8 cellular contexts compared by ENCODE assay signal in genomic region chr20:31879143-31879987, GRCh38. TPM values are rescaled to one million over a fixed set of nuclear protein-coding genes. Genes with fewer than 3 reads are reported as not detected.
DNase-seq lines count a peak whose midpoint lies in the region; ATAC-seq and TF ChIP-seq lines count a peak whose summit lies in the region.

No MANE protein-coding gene starts in this region.

- H3K9me3 Mint-ChIP-seq in activated CD8-positive, alpha-beta T cell treated with anti-CD3 and anti-CD28 coated beads for 36 hours = no peaks in the 10 kb centered on the region

- H3K27ac Mint-ChIP-seq in activated CD8-positive, alpha-beta T cell treated with anti-CD3 and anti-CD28 coated beads for 36 hours = peak overlapping the region; percentile 75

- POLR2A ChIA-PET in activated CD8-positive, alpha-beta T cell treated with anti-CD3 and anti-CD28 coated beads for 36 hours (lab: Charles Lee) = interaction anchor here (0.8 to 2.5 kb wide), 4 partner anchors 9 to 72 kb away, joined by 3 to 10 read pairs (median 4); partner anchors contain the start of gene PDRG1

- peak overlapping the region; percentile 78 for H3K4me3 Mint-ChIP-seq in activated CD8-positive, alpha-beta T cell treated with anti-CD3 and anti-CD28 coated beads for 36 hours

- H3K4me1 Mint-ChIP-seq in activated CD8-positive, alpha-beta T cell treated with anti-CD3 and anti-CD28 coated beads for 36 hours (ENCODE audit: low read depth) = peaks cover 2% of the 10 kb centered on the region

- ATAC-seq in GM19395 (IDR thresholded peaks at IDR 0.05; ENCODE audit: unreplicated experiment) (peak; percentile 84), HG03565 (IDR thresholded peaks at IDR 0.05; ENCODE audit: unreplicated experiment) (peak; percentile 91), lower lobe of right lung (peak; percentile 99 to 100)
- peak; percentile 90 for ATAC-seq in activated CD8-positive, alpha-beta T cell treated with anti-CD3 and anti-CD28 coated beads for 36 hours

- peaks cover 4% of the 10 kb centered on the region for H3K27me3 Mint-ChIP-seq in activated CD8-positive, alpha-beta T cell treated with anti-CD3 and anti-CD28 coated beads for 36 hours

- DNase-seq in NCI-H774 (lab: John Stamatoyannopoulos, UW) (peak; percentile 95), lower lobe of right lung (peak; percentile 99)
- peak; percentile 88 for DNase-seq in activated CD8-positive, alpha-beta T cell treated with anti-CD3 and anti-CD28 coated beads for 36 hours
- DNase-seq in effector CD4-positive, alpha-beta T cell = peak; percentile 68
- peak; percentile 78 to 84 for DNase-seq in stimulated activated CD4-positive, alpha-beta T cell treated with anti-CD3 and anti-CD28 coated beads, Interleukin-4, amount 100 ng/mL, for 48 hours (ENCODE audit: low read depth in 2 of 2)

- TF ChIP-seq CTCF in C4-2B (conservative IDR thresholded peaks at IDR 0.05) (no peak), lower lobe of right lung (IDR thresholded peaks at IDR 0.05) (peak; percentile 9)
- no peak for TF ChIP-seq CTCF in activated CD8-positive, alpha-beta T cell treated with anti-CD3 and anti-CD28 coated beads for 36 hours (IDR thresholded peaks at IDR 0.05)

- intact Hi-C loops in activated CD8-positive, alpha-beta T cell treated with anti-CD3 and anti-CD28 coated beads for 36 hours (cut with micrococcal nuclease) = no loop called here
- intact Hi-C loops in lower lobe of right lung (cut with DNase I) = no loop called here

- no peaks in the 10 kb centered on the region for H3K9me3 ChIP-seq in lower lobe of right lung

- H3K27ac ChIP-seq in C4-2B (peak overlapping the region; percentile 49), lower lobe of right lung (peak overlapping the region; percentile 82)

- peak overlapping the region; percentile 69 for H3K4me3 ChIP-seq in lower lobe of right lung

- no peaks in the 10 kb centered on the region for H3K27me3 ChIP-seq in lower lobe of right lung (ENCODE audit: low read depth)

- CTCF ChIA-PET in activated CD8-positive, alpha-beta T cell treated with anti-CD3 and anti-CD28 coated beads for 36 hours (lab: Charles Lee) = interaction anchor here (0.9 to 5.7 kb wide), 5 partner anchors 28 to 153 kb away, joined by 3 to 27 read pairs (median 4); partner anchors contain the start of gene PDRG1

- H3K36me3 ChIP-seq in lower lobe of right lung = no peaks in the 10 kb centered on the region

- no peaks in the 10 kb centered on the region for H3K36me3 Mint-ChIP-seq in activated CD8-positive, alpha-beta T cell treated with anti-CD3 and anti-CD28 coated beads for 36 hours (ENCODE audit: low read depth)

- peaks cover 5% of the 10 kb centered on the region for H3K4me1 ChIP-seq in lower lobe of right lung

RNA-seq across cellular contexts. Expression of gene TTLL9, which starts 8.9 kb away (rescaled TPM):
- not detected for total RNA-seq in activated CD8-positive, alpha-beta T cell treated with anti-CD3 and anti-CD28 coated beads for 36 hours
- 5.9 TPM for total RNA-seq in lower lobe of right lung

RNA-seq across cellular contexts. Expression of gene DUSP15, which starts 9.0 kb away (rescaled TPM):
- not detected for total RNA-seq in activated CD8-positive, alpha-beta T cell treated with anti-CD3 and anti-CD28 coated beads for 36 hours
- total RNA-seq in lower lobe of right lung = 0.80 TPM

RNA-seq across cellular contexts. Expression of gene FOXS1, which starts 34.0 kb away (rescaled TPM):
- total RNA-seq in activated CD8-positive, alpha-beta T cell treated with anti-CD3 and anti-CD28 coated beads for 36 hours = not detected
- total RNA-seq in lower lobe of right lung = 1.1 TPM

Comparison
In these comparisons a context has a peak if more than half of its experiments do, and no peak if none do; other contexts are left out.
1. Peak in every context shown above with its lines: DNase-seq, ATAC-seq, H3K4me3 ChIP-seq and H3K27ac ChIP-seq.